ENCODE assay signal across 1 cellular context in the genomic region with DNA sequence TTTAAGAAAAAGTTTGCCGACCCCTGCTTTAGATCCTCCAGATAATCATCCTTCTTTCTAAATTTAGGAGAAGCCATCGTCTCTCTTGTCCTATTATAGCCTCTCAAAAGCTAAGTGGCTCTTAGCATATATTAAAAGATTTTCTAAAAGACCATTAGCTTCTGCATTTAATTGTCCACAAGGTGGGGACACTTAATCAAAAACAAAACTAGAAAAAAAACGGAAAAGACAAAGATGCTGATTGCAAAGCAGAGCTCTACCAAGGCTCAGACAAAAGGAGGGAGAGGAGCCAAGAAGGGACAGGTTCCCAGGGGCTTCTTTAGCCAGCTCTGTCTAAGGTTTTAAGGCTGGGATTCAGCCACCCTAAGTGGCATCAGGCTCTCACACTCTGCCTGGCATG.
TF ChIP-seq lines count a peak whose summit lies in the region.

No MANE protein-coding gene starts in this region.

TF ChIP-seq in SK-N-SH treated with all-trans-retinoic acid at 6 μM for 48 hours, 23 proteins besides CTCF, POLR2A, EP300 and RAD21 (continued from another document):
- TF ChIP-seq, protein P1, sequence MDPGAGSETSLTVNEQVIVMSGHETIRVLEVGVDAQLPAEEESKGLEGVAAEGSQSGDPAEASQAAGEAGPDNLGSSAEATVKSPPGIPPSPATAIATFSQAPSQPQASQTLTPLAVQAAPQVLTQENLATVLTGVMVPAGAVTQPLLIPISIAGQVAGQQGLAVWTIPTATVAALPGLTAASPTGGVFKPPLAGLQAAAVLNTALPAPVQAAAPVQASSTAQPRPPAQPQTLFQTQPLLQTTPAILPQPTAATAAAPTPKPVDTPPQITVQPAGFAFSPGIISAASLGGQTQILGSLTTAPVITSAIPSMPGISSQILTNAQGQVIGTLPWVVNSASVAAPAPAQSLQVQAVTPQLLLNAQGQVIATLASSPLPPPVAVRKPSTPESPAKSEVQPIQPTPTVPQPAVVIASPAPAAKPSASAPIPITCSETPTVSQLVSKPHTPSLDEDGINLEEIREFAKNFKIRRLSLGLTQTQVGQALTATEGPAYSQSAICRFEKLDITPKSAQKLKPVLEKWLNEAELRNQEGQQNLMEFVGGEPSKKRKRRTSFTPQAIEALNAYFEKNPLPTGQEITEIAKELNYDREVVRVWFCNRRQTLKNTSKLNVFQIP (CRISPR knock-in tag; IDR thresholded peaks at IDR 0.05; ENCODE audit: borderline replicate concordance, low read depth): no peak
- TF ChIP-seq ESRRG (CRISPR knock-in tag; IDR thresholded peaks at IDR 0.05) (no peak), CREB5 (CRISPR knock-in tag; IDR thresholded peaks at IDR 0.05; ENCODE audit: low read depth) (no peak), OSR1 (CRISPR knock-in tag; IDR thresholded peaks at IDR 0.05) (no peak), TOX (CRISPR knock-in tag; IDR thresholded peaks at IDR 0.05; ENCODE audit: borderline replicate concordance) (no peak), ZNF70 (CRISPR knock-in tag; IDR thresholded peaks at IDR 0.05) (no peak)
